ENCODE assay signal across 21 cellular contexts in genomic region chr12:91538418-91538817, GRCh38.
"Had no signal": no experiment of that assay in that cellular context is flagged by ENCODE, and none has a peak within 500 bp of the region (broad histone marks: within the 10 kb centered on the region; RNA-seq: fewer than 3 reads in every experiment).

No MANE protein-coding gene starts in this region.

- H3K36me3 Mint-ChIP-seq: mesothelial cell of epicardium had no signal

- DNase-seq: colonic mucosa; cortex of kidney; dorsolateral prefrontal cortex; effector CD4-positive, alpha-beta T cell; effector memory CD4-positive, alpha-beta T cell; foreskin keratinocyte; heart left ventricle; hypothalamus; left cardiac atrium; left lung; left ventricle myocardium superior; lower lobe of right lung; mesenchymal stem cell; mucosa of descending colon; naive B cell; natural killer cell had no signal

- H3K27me3 Mint-ChIP-seq: dendritic cell treated with granulocyte-macrophage colony-stimulating factor and Interleukin-4, amounts not matched to agents 40 ng/mL and 50 ng/mL, for 4 days had no signal

- H3K9me3 ChIP-seq: colonic mucosa had no signal

- H3K36me3 ChIP-seq: colonic mucosa, esophagus muscularis mucosa, gastroesophageal sphincter, heart left ventricle, left lung, lower lobe of right lung had no signal

- H3K27ac ChIP-seq: colonic mucosa, dorsolateral prefrontal cortex, esophagus muscularis mucosa, foreskin keratinocyte, gastroesophageal sphincter, heart left ventricle, hepatocyte, left lung, lower lobe of right lung had no signal

- H3K4me3 ChIP-seq: colonic mucosa, dorsolateral prefrontal cortex, esophagus muscularis mucosa, gastroesophageal sphincter, heart left ventricle, hepatocyte, left lung, lower lobe of right lung, mucosa of descending colon had no signal

- H3K4me1 ChIP-seq: colonic mucosa, esophagus muscularis mucosa, foreskin keratinocyte, gastroesophageal sphincter, heart left ventricle, left lung, lower lobe of right lung had no signal

- H3K27ac Mint-ChIP-seq: dendritic cell treated with granulocyte-macrophage colony-stimulating factor and Interleukin-4, amounts not matched to agents 40 ng/mL and 50 ng/mL, for 4 days; mesothelial cell of epicardium; naive B cell; natural killer cell had no signal

- H3K4me1 Mint-ChIP-seq: mesothelial cell of epicardium, naive B cell, natural killer cell had no signal

- H3K27me3 ChIP-seq: colonic mucosa, dorsolateral prefrontal cortex, esophagus muscularis mucosa, foreskin keratinocyte, gastroesophageal sphincter, heart left ventricle, hepatocyte, left lung had no signal

- H3K4me3 Mint-ChIP-seq: dendritic cell treated with granulocyte-macrophage colony-stimulating factor and Interleukin-4, amounts not matched to agents 40 ng/mL and 50 ng/mL, for 4 days; mesothelial cell of epicardium; naive B cell; natural killer cell had no signal
